8 cellular contexts compared by ENCODE assay signal in the genomic region with DNA sequence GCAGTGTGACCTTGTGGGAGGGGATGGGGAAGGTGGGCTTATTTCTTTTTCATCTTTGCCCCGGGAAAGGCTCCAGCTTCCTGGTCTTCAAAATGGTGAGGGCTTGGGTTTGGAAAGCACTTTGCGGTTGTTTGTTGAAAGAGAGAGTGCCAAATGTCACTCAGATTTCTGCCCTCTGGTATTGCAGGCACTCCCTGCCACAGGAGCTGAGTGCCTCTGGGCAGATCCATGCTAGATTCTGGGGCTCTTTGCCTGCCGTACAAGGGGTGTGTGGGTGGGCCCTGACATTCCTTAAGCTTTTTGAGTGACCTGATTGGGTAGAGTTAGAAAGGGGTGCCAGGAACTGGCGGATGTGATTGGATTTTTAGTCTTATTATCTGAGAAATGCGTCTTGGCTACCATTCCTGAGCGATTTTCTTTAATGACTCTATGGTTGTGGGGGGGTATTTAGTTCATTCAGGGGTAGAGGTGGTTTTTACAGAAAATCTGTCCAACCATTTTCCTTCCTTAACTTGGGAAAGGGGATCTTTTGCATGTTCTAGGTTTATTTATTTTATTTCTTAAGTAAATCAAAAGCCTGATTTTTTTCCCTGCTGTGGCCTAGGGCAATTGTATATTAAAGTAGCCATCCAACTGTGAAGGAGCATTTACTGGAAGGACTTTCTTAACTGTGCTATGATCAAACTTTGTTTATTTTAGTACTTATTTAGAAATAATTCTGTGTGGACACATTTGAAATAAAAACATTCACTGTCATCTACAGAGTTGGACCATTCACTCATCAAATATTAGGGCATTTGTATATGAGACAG. TPM values are rescaled to one million over a fixed set of nuclear protein-coding genes. Genes with fewer than 3 reads are reported as not detected.
DNase-seq lines count a peak whose midpoint lies in the region; ATAC-seq and TF ChIP-seq lines count a peak whose summit lies in the region.

No MANE protein-coding gene starts in this region.

- no peak for DNase-seq in CD8-positive, alpha-beta memory T cell
- DNase-seq in LNCaP clone FGC (ENCODE audit: low read depth) (no peak), ecto neural progenitor cell (ENCODE audit: low spot score) (peak; percentile 69), nephron progenitor cell (peak; percentile 36), NCI-H146 (lab: John Stamatoyannopoulos, UW) (no peak), GDM1 (lab: John Stamatoyannopoulos, UW) (no peak)
- DNase-seq in activated T-cell treated with anti-CD3 and anti-CD28 coated beads, Interleukin-2, amount 50 U/mL, for 24 hours = no peak

- H3K27me3 Mint-ChIP-seq in CD8-positive, alpha-beta memory T cell = no peaks in the 10 kb centered on the region
- H3K27me3 Mint-ChIP-seq in nephron progenitor cell (ENCODE audit: low read depth, poor library complexity) = no peaks in the 10 kb centered on the region
- no peaks in the 10 kb centered on the region for H3K27me3 Mint-ChIP-seq in activated T-cell treated with anti-CD3 and anti-CD28 coated beads, Interleukin-2, amount 50 U/mL, for 24 hours

- H3K36me3 ChIP-seq in CD8-positive, alpha-beta memory T cell (ENCODE audit: insufficient read depth, low read length) = no peaks in the 10 kb centered on the region

- H3K4me1 ChIP-seq in CD8-positive, alpha-beta memory T cell (ENCODE audit: insufficient read depth, low read length) = peaks cover 52% of the 10 kb centered on the region

- H3K9me3 Mint-ChIP-seq in CD8-positive, alpha-beta memory T cell = no peaks in the 10 kb centered on the region
- peaks cover 4% of the 10 kb centered on the region for H3K9me3 Mint-ChIP-seq in nephron progenitor cell
- no peaks in the 10 kb centered on the region for H3K9me3 Mint-ChIP-seq in activated T-cell treated with anti-CD3 and anti-CD28 coated beads, Interleukin-2, amount 50 U/mL, for 24 hours

- TF ChIP-seq CTCF in LNCaP clone FGC (IDR thresholded peaks at IDR 0.05; ENCODE audit: control insufficient read depth, extremely low read depth, insufficient read depth) (no peak), nephron progenitor cell (IDR thresholded peaks at IDR 0.05) (no peak)

- POLR2A ChIA-PET in CD8-positive, alpha-beta memory T cell (lab: Charles Lee) = interaction anchor here (0.6 kb wide), 1 partner anchor 360 kb away, joined by 3 read pairs; no protein-coding TSS in a partner anchor

- H3K36me3 Mint-ChIP-seq in CD8-positive, alpha-beta memory T cell = peaks cover 0 to 12% (median 0%) of the 10 kb centered on the region in 3 donors
- peaks cover 9% of the 10 kb centered on the region for H3K36me3 Mint-ChIP-seq in nephron progenitor cell (ENCODE audit: low read depth)
- peaks cover 22% of the 10 kb centered on the region for H3K36me3 Mint-ChIP-seq in activated T-cell treated with anti-CD3 and anti-CD28 coated beads, Interleukin-2, amount 50 U/mL, for 24 hours (ENCODE audit: low read depth)

- no peaks in the 10 kb centered on the region for H3K27me3 ChIP-seq in CD8-positive, alpha-beta memory T cell (ENCODE audit: insufficient read depth, low read length, poor library complexity, severe bottlenecking)

- CTCF ChIA-PET in CD8-positive, alpha-beta memory T cell (lab: Charles Lee) = interaction anchor here (1.6 kb wide), 1 partner anchor 149 kb away, joined by 7 read pairs; no protein-coding TSS in a partner anchor

- H3K9me3 ChIP-seq in CD8-positive, alpha-beta memory T cell (ENCODE audit: low read length) = no peaks in the 10 kb centered on the region

- no peak for ATAC-seq in HG03097 (IDR thresholded peaks at IDR 0.05; ENCODE audit: low FRiP score, unreplicated experiment)

- no peak overlapping the region for H3K4me3 Mint-ChIP-seq in CD8-positive, alpha-beta memory T cell
- no peak overlapping the region for H3K4me3 Mint-ChIP-seq in nephron progenitor cell
- H3K4me3 Mint-ChIP-seq in activated T-cell treated with anti-CD3 and anti-CD28 coated beads, Interleukin-2, amount 50 U/mL, for 24 hours = no peak overlapping the region

- H3K4me3 ChIP-seq in CD8-positive, alpha-beta memory T cell (ENCODE audit: low read length) = peak overlapping the region; percentile 21
- peak overlapping the region; percentile 55 for H3K4me3 ChIP-seq in LNCaP clone FGC (ENCODE audit: low read depth, low read length)

- H3K27ac Mint-ChIP-seq in CD8-positive, alpha-beta memory T cell = no peak overlapping the region
- H3K27ac Mint-ChIP-seq in nephron progenitor cell = no peak overlapping the region
- H3K27ac Mint-ChIP-seq in activated T-cell treated with anti-CD3 and anti-CD28 coated beads, Interleukin-2, amount 50 U/mL, for 24 hours = no peak overlapping the region

- H3K4me1 Mint-ChIP-seq in CD8-positive, alpha-beta memory T cell = peaks cover 6 to 10% (median 7%) of the 10 kb centered on the region in 3 donors
- peaks cover 21% of the 10 kb centered on the region for H3K4me1 Mint-ChIP-seq in nephron progenitor cell
- peaks cover 31% of the 10 kb centered on the region for H3K4me1 Mint-ChIP-seq in activated T-cell treated with anti-CD3 and anti-CD28 coated beads, Interleukin-2, amount 50 U/mL, for 24 hours (ENCODE audit: low read depth)

- H3K27ac ChIP-seq in CD8-positive, alpha-beta memory T cell (ENCODE audit: low read depth, low read length) = peak overlapping the region; percentile 21

RNA-seq across cellular contexts. Expression of a gene that starts 3.2 kb away (rescaled TPM):
- total RNA-seq in CD8-positive, alpha-beta memory T cell = 10 to 100 TPM; 26.7 to 27.3 TPM
- polyA plus RNA-seq in CD8-positive, alpha-beta memory T cell = 12.2 TPM

RNA-seq across cellular contexts. Expression of a gene that starts 13.4 kb away (rescaled TPM):
- total RNA-seq in CD8-positive, alpha-beta memory T cell = 100 to 1,000 TPM; 121 TPM
- polyA plus RNA-seq in CD8-positive, alpha-beta memory T cell = 74.3 TPM

Comparison
In these comparisons a context has a peak if more than half of its experiments do, and no peak if none do; other contexts are left out.
1. DNase-seq: peak in ecto neural progenitor cell (single experiment) and nephron progenitor cell (single experiment); none in CD8-positive, alpha-beta memory T cell (0 of 5), LNCaP clone FGC (single experiment), NCI-H146 (single experiment), GDM1 (single experiment) and activated T-cell treated with anti-CD3 and anti-CD28 coated beads, Interleukin-2, amount 50 U/mL, for 24 hours (single experiment).